ENCODE assay signal across 1 cellular context in genomic region chr9:76456202-76456926, GRCh38.
A peak's percentile ranks its signal among the peaks of the same experiment; 100 is the strongest.
TF ChIP-seq lines count a peak whose summit lies in the region.

No MANE protein-coding gene starts in this region.

TF ChIP-seq in HepG2, 621 proteins besides CTCF, POLR2A, EP300 and RAD21 (continued from another document and continues in another):
- TF ChIP-seq, protein P1, sequence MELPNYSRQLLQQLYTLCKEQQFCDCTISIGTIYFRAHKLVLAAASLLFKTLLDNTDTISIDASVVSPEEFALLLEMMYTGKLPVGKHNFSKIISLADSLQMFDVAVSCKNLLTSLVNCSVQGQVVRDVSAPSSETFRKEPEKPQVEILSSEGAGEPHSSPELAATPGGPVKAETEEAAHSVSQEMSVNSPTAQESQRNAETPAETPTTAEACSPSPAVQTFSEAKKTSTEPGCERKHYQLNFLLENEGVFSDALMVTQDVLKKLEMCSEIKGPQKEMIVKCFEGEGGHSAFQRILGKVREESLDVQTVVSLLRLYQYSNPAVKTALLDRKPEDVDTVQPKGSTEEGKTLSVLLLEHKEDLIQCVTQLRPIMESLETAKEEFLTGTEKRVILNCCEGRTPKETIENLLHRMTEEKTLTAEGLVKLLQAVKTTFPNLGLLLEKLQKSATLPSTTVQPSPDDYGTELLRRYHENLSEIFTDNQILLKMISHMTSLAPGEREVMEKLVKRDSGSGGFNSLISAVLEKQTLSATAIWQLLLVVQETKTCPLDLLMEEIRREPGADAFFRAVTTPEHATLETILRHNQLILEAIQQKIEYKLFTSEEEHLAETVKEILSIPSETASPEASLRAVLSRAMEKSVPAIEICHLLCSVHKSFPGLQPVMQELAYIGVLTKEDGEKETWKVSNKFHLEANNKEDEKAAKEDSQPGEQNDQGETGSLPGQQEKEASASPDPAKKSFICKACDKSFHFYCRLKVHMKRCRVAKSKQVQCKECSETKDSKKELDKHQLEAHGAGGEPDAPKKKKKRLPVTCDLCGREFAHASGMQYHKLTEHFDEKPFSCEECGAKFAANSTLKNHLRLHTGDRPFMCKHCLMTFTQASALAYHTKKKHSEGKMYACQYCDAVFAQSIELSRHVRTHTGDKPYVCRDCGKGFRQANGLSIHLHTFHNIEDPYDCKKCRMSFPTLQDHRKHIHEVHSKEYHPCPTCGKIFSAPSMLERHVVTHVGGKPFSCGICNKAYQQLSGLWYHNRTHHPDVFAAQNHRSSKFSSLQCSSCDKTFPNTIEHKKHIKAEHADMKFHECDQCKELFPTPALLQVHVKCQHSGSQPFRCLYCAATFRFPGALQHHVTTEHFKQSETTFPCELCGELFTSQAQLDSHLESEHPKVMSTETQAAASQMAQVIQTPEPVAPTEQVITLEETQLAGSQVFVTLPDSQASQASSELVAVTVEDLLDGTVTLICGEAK (IDR thresholded peaks at IDR 0.05) = no peak
- TF ChIP-seq, protein P1 (CRISPR knock-in tag; IDR thresholded peaks at IDR 0.05) = no peak
- no peak for TF ChIP-seq KLF9 (CRISPR knock-in tag; IDR thresholded peaks at IDR 0.05; ENCODE audit: low read depth)
- no peak for TF ChIP-seq ZNF678 (CRISPR knock-in tag; IDR thresholded peaks at IDR 0.05)
- no peak for TF ChIP-seq MBNL3 (CRISPR knock-in tag; conservative IDR thresholded peaks at IDR 0.05)
- no peak for TF ChIP-seq THYN1 (CRISPR knock-in tag; IDR thresholded peaks at IDR 0.05; ENCODE audit: borderline replicate concordance, low read depth)
- no peak for TF ChIP-seq ZNF513 (CRISPR knock-in tag; conservative IDR thresholded peaks at IDR 0.05)
- TF ChIP-seq TFDP1 (CRISPR knock-in tag; IDR thresholded peaks at IDR 0.05; ENCODE audit: borderline replicate concordance) = no peak
- TF ChIP-seq ZNF660 (CRISPR knock-in tag; IDR thresholded peaks at IDR 0.05; ENCODE audit: borderline replicate concordance, low read depth) = no peak
- TF ChIP-seq CHCHD3 (CRISPR knock-in tag; IDR thresholded peaks at IDR 0.05) = no peak
- no peak for TF ChIP-seq MXD1 (CRISPR knock-in tag; IDR thresholded peaks at IDR 0.05)
- peak; percentile 64 for TF ChIP-seq RARA (CRISPR knock-in tag; IDR thresholded peaks at IDR 0.05)
- TF ChIP-seq ZNF552 (CRISPR knock-in tag; IDR thresholded peaks at IDR 0.05; ENCODE audit: borderline replicate concordance) = no peak
- no peak for TF ChIP-seq HNF4G (IDR thresholded peaks at IDR 0.05; ENCODE audit: borderline replicate concordance, low read depth, low read length)
- TF ChIP-seq HNF4G (CRISPR knock-in tag; IDR thresholded peaks at IDR 0.05; ENCODE audit: borderline replicate concordance, low read depth) = no peak
- no peak for TF ChIP-seq HNF4A (CRISPR knock-in tag; IDR thresholded peaks at IDR 0.05)
- TF ChIP-seq, protein P2, sequence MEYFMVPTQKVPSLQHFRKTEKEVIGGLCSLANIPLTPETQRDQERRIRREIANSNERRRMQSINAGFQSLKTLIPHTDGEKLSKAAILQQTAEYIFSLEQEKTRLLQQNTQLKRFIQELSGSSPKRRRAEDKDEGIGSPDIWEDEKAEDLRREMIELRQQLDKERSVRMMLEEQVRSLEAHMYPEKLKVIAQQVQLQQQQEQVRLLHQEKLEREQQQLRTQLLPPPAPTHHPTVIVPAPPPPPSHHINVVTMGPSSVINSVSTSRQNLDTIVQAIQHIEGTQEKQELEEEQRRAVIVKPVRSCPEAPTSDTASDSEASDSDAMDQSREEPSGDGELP (IDR thresholded peaks at IDR 0.05; ENCODE audit: borderline replicate concordance, low read depth) = peak; percentile 98
- peak; percentile 59 for TF ChIP-seq NFYB (CRISPR knock-in tag; IDR thresholded peaks at IDR 0.05)
- no peak for TF ChIP-seq ZSCAN21 (CRISPR knock-in tag; IDR thresholded peaks at IDR 0.05; ENCODE audit: borderline replicate concordance)
- TF ChIP-seq SNAPC2 (CRISPR knock-in tag; IDR thresholded peaks at IDR 0.05) = no peak
- TF ChIP-seq KDM5A (IDR thresholded peaks at IDR 0.05; ENCODE audit: borderline replicate concordance, low read length) = no peak
- no peak for TF ChIP-seq HDAC6 (IDR thresholded peaks at IDR 0.05; ENCODE audit: low read depth, low read length)
- peak; percentile 49; the same call in 1 of the 2 replicates for TF ChIP-seq KAT8 (CRISPR knock-in tag; IDR thresholded peaks at IDR 0.05)
- no peak for TF ChIP-seq ZNF546 (CRISPR knock-in tag; conservative IDR thresholded peaks at IDR 0.05)
- TF ChIP-seq, protein P3, sequence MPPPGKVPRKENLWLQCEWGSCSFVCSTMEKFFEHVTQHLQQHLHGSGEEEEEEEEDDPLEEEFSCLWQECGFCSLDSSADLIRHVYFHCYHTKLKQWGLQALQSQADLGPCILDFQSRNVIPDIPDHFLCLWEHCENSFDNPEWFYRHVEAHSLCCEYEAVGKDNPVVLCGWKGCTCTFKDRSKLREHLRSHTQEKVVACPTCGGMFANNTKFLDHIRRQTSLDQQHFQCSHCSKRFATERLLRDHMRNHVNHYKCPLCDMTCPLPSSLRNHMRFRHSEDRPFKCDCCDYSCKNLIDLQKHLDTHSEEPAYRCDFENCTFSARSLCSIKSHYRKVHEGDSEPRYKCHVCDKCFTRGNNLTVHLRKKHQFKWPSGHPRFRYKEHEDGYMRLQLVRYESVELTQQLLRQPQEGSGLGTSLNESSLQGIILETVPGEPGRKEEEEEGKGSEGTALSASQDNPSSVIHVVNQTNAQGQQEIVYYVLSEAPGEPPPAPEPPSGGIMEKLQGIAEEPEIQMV (CRISPR knock-in tag; IDR thresholded peaks at IDR 0.05; ENCODE audit: low read depth) = no peak
- no peak for TF ChIP-seq ZNF367 (CRISPR knock-in tag; IDR thresholded peaks at IDR 0.05; ENCODE audit: borderline replicate concordance)
- peak; percentile 92 for TF ChIP-seq ARID5B (CRISPR knock-in tag; IDR thresholded peaks at IDR 0.05)
- TF ChIP-seq ZMAT3 (CRISPR knock-in tag; conservative IDR thresholded peaks at IDR 0.05) = no peak
- TF ChIP-seq ZNF343 (CRISPR knock-in tag; IDR thresholded peaks at IDR 0.05) = no peak
- TF ChIP-seq, protein P4, sequence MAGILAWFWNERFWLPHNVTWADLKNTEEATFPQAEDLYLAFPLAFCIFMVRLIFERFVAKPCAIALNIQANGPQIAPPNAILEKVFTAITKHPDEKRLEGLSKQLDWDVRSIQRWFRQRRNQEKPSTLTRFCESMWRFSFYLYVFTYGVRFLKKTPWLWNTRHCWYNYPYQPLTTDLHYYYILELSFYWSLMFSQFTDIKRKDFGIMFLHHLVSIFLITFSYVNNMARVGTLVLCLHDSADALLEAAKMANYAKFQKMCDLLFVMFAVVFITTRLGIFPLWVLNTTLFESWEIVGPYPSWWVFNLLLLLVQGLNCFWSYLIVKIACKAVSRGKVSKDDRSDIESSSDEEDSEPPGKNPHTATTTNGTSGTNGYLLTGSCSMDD (CRISPR knock-in tag; IDR thresholded peaks at IDR 0.05) = no peak
- no peak for TF ChIP-seq ZSCAN31 (CRISPR knock-in tag; IDR thresholded peaks at IDR 0.05; ENCODE audit: low read depth)
- no peak for TF ChIP-seq NPAS2 (CRISPR knock-in tag; IDR thresholded peaks at IDR 0.05; ENCODE audit: borderline replicate concordance)
- TF ChIP-seq ZFP82 (CRISPR knock-in tag; IDR thresholded peaks at IDR 0.05; ENCODE audit: borderline replicate concordance) = no peak
- no peak for TF ChIP-seq ZSCAN30 (CRISPR knock-in tag; IDR thresholded peaks at IDR 0.05)
- TF ChIP-seq RFX3 (CRISPR knock-in tag; IDR thresholded peaks at IDR 0.05) = no peak
- no peak for TF ChIP-seq GABPA (IDR thresholded peaks at IDR 0.05; ENCODE audit: low read depth, low read length)
- TF ChIP-seq GABPA (CRISPR knock-in tag; IDR thresholded peaks at IDR 0.05; ENCODE audit: low read depth) = peak; percentile 53; the same call in 1 of the 2 replicates
- TF ChIP-seq NCOA1 (CRISPR knock-in tag; IDR thresholded peaks at IDR 0.05) = no peak
